1 cellular context compared by ENCODE assay signal in the genomic region with DNA sequence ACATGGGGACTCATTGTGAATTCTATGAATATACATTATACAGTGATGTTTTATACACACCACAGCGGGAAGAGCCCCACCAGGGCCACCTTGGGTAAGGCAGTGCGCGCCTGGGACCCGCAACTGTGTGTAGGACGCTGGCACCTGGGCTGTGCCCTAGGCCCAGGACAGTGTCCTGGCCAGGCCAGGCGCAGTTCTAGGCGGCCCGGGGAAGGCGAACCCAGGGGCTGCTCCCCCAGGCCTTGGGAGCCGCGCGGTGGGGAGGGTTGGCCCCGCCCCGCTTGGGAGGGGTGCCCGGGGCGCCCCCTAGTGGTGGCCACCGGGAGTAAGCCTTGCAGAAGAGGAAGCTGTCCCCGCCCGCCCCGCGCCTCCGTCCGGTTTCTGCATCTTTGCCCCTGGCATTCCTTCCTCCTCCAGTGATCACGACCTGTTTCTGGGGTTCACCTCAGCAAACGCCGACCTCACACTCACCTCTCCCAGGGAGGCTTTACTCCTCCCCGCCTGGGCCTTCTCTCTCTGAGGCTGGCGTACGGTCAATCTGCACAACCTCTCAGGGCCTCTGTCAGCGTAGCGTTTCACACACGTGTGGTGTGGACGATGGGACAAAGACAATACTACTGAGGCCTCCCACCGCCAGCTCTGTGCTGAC.
TF ChIP-seq lines count a peak whose summit lies in the region.

No MANE protein-coding gene starts in this region.

TF ChIP-seq in HepG2, 621 proteins besides CTCF, POLR2A, EP300 and RAD21 (continued from another document and continues in another):
- no peak for TF ChIP-seq PLSCR1 (CRISPR knock-in tag; IDR thresholded peaks at IDR 0.05; ENCODE audit: borderline replicate concordance)
- no peak for TF ChIP-seq ZNF234 (CRISPR knock-in tag; conservative IDR thresholded peaks at IDR 0.05)
- TF ChIP-seq MIXL1 (CRISPR knock-in tag; IDR thresholded peaks at IDR 0.05): 0 out of 2 replicates have a peak, but pooled peaks have one; percentile 28
- peak; percentile 64 for TF ChIP-seq ZNF580 (CRISPR knock-in tag; IDR thresholded peaks at IDR 0.05; ENCODE audit: borderline replicate concordance, low read depth)
- peak; percentile 48; the same call in 1 of the 2 replicates for TF ChIP-seq POGZ (CRISPR knock-in tag; IDR thresholded peaks at IDR 0.05)
- TF ChIP-seq PRDM4 (CRISPR knock-in tag; IDR thresholded peaks at IDR 0.05; ENCODE audit: borderline replicate concordance): no peak
- no peak; the same call in 1 of the 2 replicates for TF ChIP-seq BRD4 (CRISPR knock-in tag; IDR thresholded peaks at IDR 0.05)
- no peak for TF ChIP-seq ZNF496 (CRISPR knock-in tag; IDR thresholded peaks at IDR 0.05; ENCODE audit: insufficient replicate concordance)
- TF ChIP-seq ZFX (CRISPR knock-in tag; IDR thresholded peaks at IDR 0.05; ENCODE audit: low read depth): peak; percentile 63
- no peak for TF ChIP-seq ZNF121 (CRISPR knock-in tag; IDR thresholded peaks at IDR 0.05)
- TF ChIP-seq, protein P1, sequence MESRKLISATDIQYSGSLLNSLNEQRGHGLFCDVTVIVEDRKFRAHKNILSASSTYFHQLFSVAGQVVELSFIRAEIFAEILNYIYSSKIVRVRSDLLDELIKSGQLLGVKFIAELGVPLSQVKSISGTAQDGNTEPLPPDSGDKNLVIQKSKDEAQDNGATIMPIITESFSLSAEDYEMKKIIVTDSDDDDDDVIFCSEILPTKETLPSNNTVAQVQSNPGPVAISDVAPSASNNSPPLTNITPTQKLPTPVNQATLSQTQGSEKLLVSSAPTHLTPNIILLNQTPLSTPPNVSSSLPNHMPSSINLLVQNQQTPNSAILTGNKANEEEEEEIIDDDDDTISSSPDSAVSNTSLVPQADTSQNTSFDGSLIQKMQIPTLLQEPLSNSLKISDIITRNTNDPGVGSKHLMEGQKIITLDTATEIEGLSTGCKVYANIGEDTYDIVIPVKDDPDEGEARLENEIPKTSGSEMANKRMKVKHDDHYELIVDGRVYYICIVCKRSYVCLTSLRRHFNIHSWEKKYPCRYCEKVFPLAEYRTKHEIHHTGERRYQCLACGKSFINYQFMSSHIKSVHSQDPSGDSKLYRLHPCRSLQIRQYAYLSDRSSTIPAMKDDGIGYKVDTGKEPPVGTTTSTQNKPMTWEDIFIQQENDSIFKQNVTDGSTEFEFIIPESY (CRISPR knock-in tag; IDR thresholded peaks at IDR 0.05): 0 out of 2 replicates have a peak, but pooled peaks have one; percentile 20
- no peak for TF ChIP-seq ZBTB1 (CRISPR knock-in tag; IDR thresholded peaks at IDR 0.05; ENCODE audit: borderline replicate concordance)
- no peak for TF ChIP-seq CEBPZ (IDR thresholded peaks at IDR 0.05; ENCODE audit: low read length)
- TF ChIP-seq ZNF598 (CRISPR knock-in tag; IDR thresholded peaks at IDR 0.05; ENCODE audit: borderline replicate concordance): no peak
- TF ChIP-seq ZNF562 (CRISPR knock-in tag; IDR thresholded peaks at IDR 0.05; ENCODE audit: borderline replicate concordance): no peak
- TF ChIP-seq FOXK1 (CRISPR knock-in tag; IDR thresholded peaks at IDR 0.05; ENCODE audit: borderline replicate concordance, low read depth): 0 out of 2 replicates have a peak, but pooled peaks have one; percentile 33
- TF ChIP-seq TOPORS (CRISPR knock-in tag; IDR thresholded peaks at IDR 0.05): peak; percentile 61; the same call in 1 of the 2 replicates
- TF ChIP-seq TGIF2 (CRISPR knock-in tag; IDR thresholded peaks at IDR 0.05): no peak
- TF ChIP-seq POLR2G (IDR thresholded peaks at IDR 0.05; ENCODE audit: low read depth, low read length): peak; percentile 43
- peak; percentile 96 for TF ChIP-seq KDM2A (CRISPR knock-in tag; IDR thresholded peaks at IDR 0.05; ENCODE audit: borderline replicate concordance, low read depth)
- no peak; the same call in 1 of the 2 replicates for TF ChIP-seq ZNF614 (CRISPR knock-in tag; IDR thresholded peaks at IDR 0.05; ENCODE audit: borderline replicate concordance)
- TF ChIP-seq ZNF839 (CRISPR knock-in tag; IDR thresholded peaks at IDR 0.05; ENCODE audit: borderline replicate concordance): no peak
- no peak for TF ChIP-seq ARNT (IDR thresholded peaks at IDR 0.05)
- TF ChIP-seq, protein P2, sequence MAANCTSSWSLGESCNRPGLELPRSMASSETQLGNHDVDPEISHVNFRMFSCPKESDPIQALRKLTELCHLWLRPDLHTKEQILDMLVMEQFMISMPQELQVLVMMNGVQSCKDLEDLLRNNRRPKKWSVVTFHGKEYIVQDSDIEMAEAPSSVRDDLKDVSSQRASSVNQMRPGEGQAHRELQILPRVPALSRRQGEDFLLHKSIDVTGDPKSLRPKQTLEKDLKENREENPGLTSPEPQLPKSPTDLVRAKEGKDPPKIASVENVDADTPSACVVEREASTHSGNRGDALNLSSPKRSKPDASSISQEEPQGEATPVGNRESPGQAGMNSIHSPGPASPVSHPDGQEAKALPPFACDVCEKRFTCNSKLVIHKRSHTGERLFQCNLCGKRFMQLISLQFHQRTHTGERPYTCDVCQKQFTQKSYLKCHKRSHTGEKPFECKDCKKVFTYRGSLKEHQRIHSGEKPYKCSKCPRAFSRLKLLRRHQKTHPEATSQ (CRISPR knock-in tag; IDR thresholded peaks at IDR 0.05; ENCODE audit: borderline replicate concordance): no peak; the same call in 1 of the 2 replicates
- TF ChIP-seq ZNF597 (CRISPR knock-in tag; IDR thresholded peaks at IDR 0.05): no peak
- TF ChIP-seq MATR3 (CRISPR knock-in tag; IDR thresholded peaks at IDR 0.05): no peak
- peak; percentile 70 for TF ChIP-seq ELF3 (CRISPR knock-in tag; IDR thresholded peaks at IDR 0.05)
- no peak for TF ChIP-seq ZNF644 (CRISPR knock-in tag; IDR thresholded peaks at IDR 0.05; ENCODE audit: low read depth)
- TF ChIP-seq ZSCAN30 (CRISPR knock-in tag; IDR thresholded peaks at IDR 0.05): no peak
- no peak for TF ChIP-seq ZNF773 (CRISPR knock-in tag; IDR thresholded peaks at IDR 0.05; ENCODE audit: borderline replicate concordance)
- TF ChIP-seq, protein P3, sequence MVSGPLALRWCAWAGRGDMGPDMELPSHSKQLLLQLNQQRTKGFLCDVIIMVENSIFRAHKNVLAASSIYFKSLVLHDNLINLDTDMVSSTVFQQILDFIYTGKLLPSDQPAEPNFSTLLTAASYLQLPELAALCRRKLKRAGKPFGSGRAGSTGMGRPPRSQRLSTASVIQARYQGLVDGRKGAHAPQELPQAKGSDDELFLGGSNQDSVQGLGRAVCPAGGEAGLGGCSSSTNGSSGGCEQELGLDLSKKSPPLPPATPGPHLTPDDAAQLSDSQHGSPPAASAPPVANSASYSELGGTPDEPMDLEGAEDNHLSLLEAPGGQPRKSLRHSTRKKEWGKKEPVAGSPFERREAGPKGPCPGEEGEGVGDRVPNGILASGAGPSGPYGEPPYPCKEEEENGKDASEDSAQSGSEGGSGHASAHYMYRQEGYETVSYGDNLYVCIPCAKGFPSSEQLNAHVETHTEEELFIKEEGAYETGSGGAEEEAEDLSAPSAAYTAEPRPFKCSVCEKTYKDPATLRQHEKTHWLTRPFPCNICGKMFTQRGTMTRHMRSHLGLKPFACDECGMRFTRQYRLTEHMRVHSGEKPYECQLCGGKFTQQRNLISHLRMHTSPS (CRISPR knock-in tag; IDR thresholded peaks at IDR 0.05; ENCODE audit: low read depth): peak; percentile 36; the same call in 1 of the 2 replicates
- TF ChIP-seq PRPF4 (IDR thresholded peaks at IDR 0.05; ENCODE audit: low read depth, low read length, poor library complexity, severe bottlenecking): no peak
- TF ChIP-seq PPARG (CRISPR knock-in tag; conservative IDR thresholded peaks at IDR 0.05): no peak
- no peak for TF ChIP-seq XBP1 (CRISPR knock-in tag; IDR thresholded peaks at IDR 0.05)
- TF ChIP-seq SAP130 (CRISPR knock-in tag; IDR thresholded peaks at IDR 0.05; ENCODE audit: low read depth): peak; percentile 63
- no peak for TF ChIP-seq HNF4G (IDR thresholded peaks at IDR 0.05; ENCODE audit: borderline replicate concordance, low read depth, low read length)
- no peak for TF ChIP-seq HNF4G (CRISPR knock-in tag; IDR thresholded peaks at IDR 0.05; ENCODE audit: borderline replicate concordance, low read depth)
- TF ChIP-seq RBM39 (IDR thresholded peaks at IDR 0.05; ENCODE audit: low read depth, low read length, poor library complexity, severe bottlenecking): no peak
- no peak; the same call in 1 of the 2 replicates for TF ChIP-seq PRDM10 (CRISPR knock-in tag; IDR thresholded peaks at IDR 0.05; ENCODE audit: low read depth)
- 0 out of 2 replicates have a peak, but pooled peaks have one; percentile 29 for TF ChIP-seq ZNF274 (CRISPR knock-in tag; IDR thresholded peaks at IDR 0.05)
- peak; percentile 22; the same call in 1 of the 2 replicates for TF ChIP-seq MTA1 (CRISPR knock-in tag; IDR thresholded peaks at IDR 0.05; ENCODE audit: borderline replicate concordance)
- TF ChIP-seq TEAD3 (CRISPR knock-in tag; optimal IDR thresholded peaks at IDR 0.05; ENCODE audit: borderline replicate concordance): peak; percentile 44
